In the genomic region with DNA sequence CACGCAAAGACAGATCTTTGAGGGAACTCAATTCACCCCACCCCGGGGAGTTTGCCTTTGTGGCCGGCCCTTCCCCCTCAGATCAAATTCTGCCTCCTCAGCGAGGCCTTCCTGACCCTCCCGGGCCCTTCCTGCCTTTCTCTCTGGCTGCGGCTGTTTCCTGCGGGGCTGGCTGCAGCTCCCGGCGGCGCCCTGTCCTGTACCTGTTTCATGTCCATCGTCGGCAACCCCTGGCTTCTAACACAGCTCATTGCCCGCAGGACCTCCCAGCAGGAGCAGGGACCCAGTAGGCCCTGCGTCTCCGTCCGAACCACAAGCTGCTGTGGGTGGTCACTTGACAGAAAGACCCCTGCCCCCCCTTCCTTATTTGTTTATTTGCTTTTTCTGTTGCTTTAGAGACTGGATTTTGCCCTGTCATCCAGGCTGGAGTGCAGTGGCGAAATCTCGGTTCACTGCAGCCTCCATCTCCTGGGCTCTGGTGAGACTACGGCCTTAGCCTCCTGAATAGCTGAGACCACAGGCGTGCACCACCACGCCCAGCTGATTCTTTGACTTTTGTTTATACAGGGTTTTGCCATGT, we compare ENCODE assay signal across 10 cellular contexts. TPM values are rescaled to one million over a fixed set of nuclear protein-coding genes. Genes with fewer than 3 reads are reported as not detected.
DNase-seq lines count a peak whose midpoint lies in the region; FAIRE-seq and TF ChIP-seq lines count a peak whose summit lies in the region.
"Had no signal": no experiment of that assay in that cellular context is flagged by ENCODE, and none has a peak within 500 bp of the region (broad histone marks: within the 10 kb centered on the region; RNA-seq: fewer than 3 reads in every experiment).

No MANE protein-coding gene starts in this region.

- H3K27me3 ChIP-seq in A673 (replicated peaks; ENCODE audit: insufficient read depth, low read depth, low read length, poor library complexity): no peaks in the 10 kb centered on the region
- H3K27me3 ChIP-seq: neutrophil had no signal

- CTCF ChIA-PET in A673 (lab: Charles Lee): no interaction called here

- no peak overlapping the region for H3K4me3 ChIP-seq in A673 (ENCODE audit: low read depth, low read length, poor library complexity, severe bottlenecking)

- intact Hi-C loops in CD14-positive monocyte (cut with micrococcal nuclease): no loop called here
- intact Hi-C loops in cardiac septum (cut with DNase I): no loop called here
- intact Hi-C loops in A673 (cut with micrococcal nuclease; ENCODE audit: unreplicated experiment): no loop called here

- peak; percentile 60 for FAIRE-seq in TTC549 (lab: Jason Lieb, UNC)

- DNase-seq in CD14-positive monocyte (ENCODE audit: low spot score) (no peak), cardiac septum (ENCODE audit: low spot score) (peak; percentile 89), nephron progenitor cell (peak; percentile 58), A673 (ENCODE audit: low spot score) (no peak), T-helper 9 cell (no peak)
- no peak for DNase-seq in stimulated activated CD4-positive, alpha-beta T cell treated with anti-CD3 and anti-CD28 coated beads, Interleukin-1b, Interleukin-23, amount 100 ng/mL, for 48 hours
- no peak for DNase-seq in activated CD4-positive, CD25-positive, alpha-beta regulatory T cell (lab: John Stamatoyannopoulos, UW)
- DNase-seq: activated CD4-positive, CD25-positive, alpha-beta regulatory T cell treated with anti-CD3 and anti-CD28 coated beads, Interleukin-2, amount 50 U/mL, for 72 hours had no signal

- no TSS peak for BruUV-seq in A673 (replicated peaks; lab: Mats Ljungman, UMichigan)

- POLR2A ChIA-PET in A673 (lab: Charles Lee; ENCODE audit: low non-redundant PET): no interaction called here

- no peaks in the 10 kb centered on the region for H3K9me3 ChIP-seq in A673 (ENCODE audit: low read depth, low read length, poor library complexity, severe bottlenecking)
- H3K9me3 ChIP-seq: neutrophil had no signal

- H3K4me1 ChIP-seq in A673 (ENCODE audit: insufficient read depth, low read length, poor library complexity, severe bottlenecking): no peaks in the 10 kb centered on the region

- H3K9me3 Mint-ChIP-seq in CD14-positive monocyte (peaks cover 0 to 2% (median 0%) of the 10 kb centered on the region in 7 donors), nephron progenitor cell (no peaks in the 10 kb centered on the region)

- TF ChIP-seq CTCF in CD14-positive monocyte (IDR thresholded peaks at IDR 0.05): no peak
- TF ChIP-seq CTCF in nephron progenitor cell (IDR thresholded peaks at IDR 0.05): no peak
- TF ChIP-seq CTCF in A673 (conservative IDR thresholded peaks at IDR 0.05; ENCODE audit: low read depth, low read length): no peak

- H3K36me3 ChIP-seq in A673 (ENCODE audit: insufficient read depth, low read length, poor library complexity, severe bottlenecking): no peaks in the 10 kb centered on the region
- H3K36me3 ChIP-seq: neutrophil had no signal

- H3K4me3 Mint-ChIP-seq in CD14-positive monocyte (peak overlapping the region; percentile 51 to 76), nephron progenitor cell (peak overlapping the region; percentile 68)

- H3K36me3 Mint-ChIP-seq in CD14-positive monocyte: peaks cover 0 to 2% of the 10 kb centered on the region in 2 donors
- H3K36me3 Mint-ChIP-seq in nephron progenitor cell (ENCODE audit: low read depth): no peaks in the 10 kb centered on the region

- H3K4me1 Mint-ChIP-seq in CD14-positive monocyte: peaks cover 12% of the 10 kb centered on the region
- H3K4me1 Mint-ChIP-seq in nephron progenitor cell: peaks cover 54% of the 10 kb centered on the region

- H3K27me3 Mint-ChIP-seq in CD14-positive monocyte (ENCODE audit: low read depth in 3 of 3) (peaks cover 4 to 8% (median 7%) of the 10 kb centered on the region in 3 donors), nephron progenitor cell (ENCODE audit: low read depth, poor library complexity) (peaks cover 5% of the 10 kb centered on the region)

- no peak overlapping the region for H3K27ac ChIP-seq in A673 (ENCODE audit: low read depth, low read length, poor library complexity, severe bottlenecking)
- H3K27ac ChIP-seq: neutrophil had no signal

- H3K27ac Mint-ChIP-seq in CD14-positive monocyte: peak overlapping the region in 5 of 7 donors; percentile 40 to 85 (median 80)
- H3K27ac Mint-ChIP-seq in nephron progenitor cell: peak overlapping the region; percentile 98

RNA-seq across cellular contexts. Expression of a gene that starts 7.7 kb away (rescaled TPM):
- polyA plus RNA-seq in CD14-positive monocyte: 10 to 100 TPM; 62.4 to 81.6 TPM
- 76.9 TPM for total RNA-seq in cardiac septum
- 713 and 800 TPM in 2 replicates for total RNA-seq in A673 (2021)

RNA-seq across cellular contexts. Expression of a gene that starts 32.2 kb away (rescaled TPM):
- polyA plus RNA-seq in CD14-positive monocyte: not detected
- total RNA-seq in cardiac septum (not detected), A673 (2021) (13.3 and 20.1 TPM in 2 replicates)

RNA-seq across cellular contexts. Expression of a gene that starts 38.1 kb away (rescaled TPM):
- polyA plus RNA-seq in CD14-positive monocyte: 1 to 10 TPM; 2.7 to 4.3 TPM
- total RNA-seq in cardiac septum: 1.1 TPM
- total RNA-seq in A673 (2021): not detected in 2 replicates

RNA-seq across cellular contexts. Expression of a gene that starts 38.7 kb away (rescaled TPM):
- not detected for polyA plus RNA-seq in CD14-positive monocyte
- not detected for total RNA-seq in cardiac septum
- 0.11 TPM in 1 of 2 replicates, not detected in the other for total RNA-seq in A673 (2021)

RNA-seq across cellular contexts. Expression of a gene that starts 51.2 kb away (rescaled TPM):
- polyA plus RNA-seq in CD14-positive monocyte: not detected
- total RNA-seq in cardiac septum (0.62 TPM), A673 (2021) (not detected in 2 replicates)

Comparison
In these comparisons a context has a peak if more than half of its experiments do, and no peak if none do; other contexts are left out.
1. DNase-seq: peak in cardiac septum (single experiment) and nephron progenitor cell (single experiment); none in CD14-positive monocyte (single experiment), A673 (single experiment), T-helper 9 cell (single experiment), stimulated activated CD4-positive, alpha-beta T cell treated with anti-CD3 and anti-CD28 coated beads, Interleukin-1b, Interleukin-23, amount 100 ng/mL, for 48 hours (single experiment) and activated CD4-positive, CD25-positive, alpha-beta regulatory T cell (0 of 4).
2. RNA of a gene that starts 32.2 kb away (total RNA-seq): 13.3 to 20.1 TPM in A673; not detected in cardiac septum (single experiment); every median in the first group is over 10 times any median in the second.